Comparison of ENCODE assay signal across 21 cellular contexts in genomic region chr11:10385696-10386095, GRCh38.
DNase-seq lines count a peak whose midpoint lies in the region; ATAC-seq and TF ChIP-seq lines count a peak whose summit lies in the region.
"Had no signal": no experiment of that assay in that cellular context is flagged by ENCODE, and none has a peak within 500 bp of the region (broad histone marks: within the 10 kb centered on the region; RNA-seq: fewer than 3 reads in every experiment).

No MANE protein-coding gene starts in this region.

- no peak overlapping the region for H3K4me2 ChIP-seq in IMR-90 (ENCODE audit: low read depth, low read length)
- H3K4me2 ChIP-seq in fibroblast of lung (ENCODE audit: extremely low read depth, insufficient read depth, low read length): no peak overlapping the region

- H3K4me1 Mint-ChIP-seq in type B pancreatic cell (ENCODE audit: unreplicated experiment): peaks cover 31% of the 10 kb centered on the region
- peaks cover 19% of the 10 kb centered on the region for H3K4me1 Mint-ChIP-seq in mesothelial cell of epicardium
- H3K4me1 Mint-ChIP-seq: activated CD4-positive, alpha-beta memory T cell treated with anti-CD3 and anti-CD28 coated beads, Interleukin-2, amount 10 ng/mL, durations not matched to agents 7 days and 5 days; activated naive CD8-positive, alpha-beta T cell treated with anti-CD3 and anti-CD28 coated beads, Interleukin-2, amount 50 U/mL, for 24 hours; IgD-negative memory B cell had no signal

- H3K4me3 ChIP-seq in IMR-90 (ENCODE audit: insufficient read depth, low read depth, low read length) (no peak overlapping the region), fibroblast of lung (replicated peaks in 1 of 4; ENCODE audit: control extremely low read depth in 1 of 4, insufficient read depth in 1 of 4, low read depth in 3 of 4, low read length in 4 of 4) (no peak overlapping the region)
- H3K4me3 ChIP-seq: left lung had no signal

- H3K56ac ChIP-seq in IMR-90 (ENCODE audit: extremely low read depth, insufficient read depth, low read length): no peak overlapping the region

- TF ChIP-seq RAD21 in IMR-90 (IDR thresholded peaks at IDR 0.05; ENCODE audit: low read length): no peak

- no peak overlapping the region for H3K9ac ChIP-seq in IMR-90 (ENCODE audit: low read depth, low read length)
- no peak overlapping the region for H3K9ac ChIP-seq in fibroblast of lung (ENCODE audit: insufficient read depth, low read length)

- peak overlapping the region; percentile 87; the same call in 1 of the 2 replicates for H2BK120ac ChIP-seq in IMR-90 (ENCODE audit: low read depth, low read length)

- WGBS in IMR-90 (ENCODE audit: extremely low coverage in 2 of 2, insufficient read length in 1 of 2), 2 experiments: 76% methylated on average over 2 of the region's 6 CpGs; no CpG with 5 or more reads in 1 of the 2 experiments

- H3K27ac ChIP-seq in IMR-90 (ENCODE audit: insufficient read depth, low read length): peak overlapping the region; percentile 44; the same call in 1 of the 2 replicates
- H3K27ac ChIP-seq in fibroblast of lung (ENCODE audit: insufficient read depth, low read length): peak overlapping the region; percentile 39
- H3K27ac ChIP-seq: left lung had no signal

- no peak overlapping the region for H4K8ac ChIP-seq in IMR-90 (ENCODE audit: low read depth in 2 of 2, low read length in 2 of 2)

- ATAC-seq in IMR-90 (ENCODE audit: low read depth) (no peak), GM21381 (IDR thresholded peaks at IDR 0.05; ENCODE audit: unreplicated experiment) (no peak)
- ATAC-seq: activated naive CD8-positive, alpha-beta T cell treated with anti-CD3 and anti-CD28 coated beads, Interleukin-2, amount 50 U/mL, for 24 hours; effector memory CD8-positive, alpha-beta T cell; left lung; Panc1 had no signal

- DNase-seq in IMR-90 (peak; percentile 49), fibroblast of lung (ENCODE audit: low read depth in 2 of 2) (peak in 1 of 2 donors; percentile 85), myocyte (ENCODE audit: low read depth) (peak; percentile 85), type B pancreatic cell (ENCODE audit: extremely low spot score, unreplicated experiment) (peak; percentile 13), NCI-H187 treated with DMSO at 0.1 percent for 48 hours (lab: John Stamatoyannopoulos, UW) (no peak), mesothelial cell of epicardium (ENCODE audit: low spot score in 2 of 2, unreplicated experiment in 2 of 2) (no peak), NCI-H446 treated with DMSO at 0.1 percent for 48 hours (lab: John Stamatoyannopoulos, UW) (no peak)
- DNase-seq: activated CD4-positive, alpha-beta memory T cell treated with anti-CD3 and anti-CD28 coated beads, Interleukin-2, amount 10 ng/mL, durations not matched to agents 7 days and 5 days; activated naive CD8-positive, alpha-beta T cell treated with anti-CD3 and anti-CD28 coated beads, Interleukin-2, amount 50 U/mL, for 24 hours; C1 segment of cervical spinal cord; caudate nucleus; DMS79 treated with DMSO at 0.1 percent for 48 hours; effector memory CD8-positive, alpha-beta T cell; foreskin melanocyte; left lung; retina; stimulated activated CD4-positive, alpha-beta T cell treated with anti-CD3 and anti-CD28 coated beads, Interleukin-2, amount 100 ng/mL, for 24 hours had no signal

- intact Hi-C loops in IMR-90 (cut with micrococcal nuclease): no loop called here

- POLR2A ChIA-PET in IMR-90 (lab: Charles Lee; ENCODE audit: unreplicated experiment): no interaction called here

- H3K9me3 ChIP-seq in IMR-90 (ENCODE audit: control insufficient read depth, insufficient read depth, low read length) (no peaks in the 10 kb centered on the region), fibroblast of lung (ENCODE audit: control insufficient read depth, insufficient read depth, low read depth, low read length) (no peaks in the 10 kb centered on the region)
- H3K9me3 ChIP-seq: left lung had no signal

- H3K36me3 Mint-ChIP-seq in type B pancreatic cell (no peaks in the 10 kb centered on the region), mesothelial cell of epicardium (no peaks in the 10 kb centered on the region)

- H3K36me3 ChIP-seq in IMR-90 (ENCODE audit: control insufficient read depth, insufficient read depth, low read length) (no peaks in the 10 kb centered on the region), fibroblast of lung (ENCODE audit: control insufficient read depth, insufficient read depth, low read length) (no peaks in the 10 kb centered on the region)
- H3K36me3 ChIP-seq: left lung had no signal

- no peaks in the 10 kb centered on the region for H3K79me2 ChIP-seq in fibroblast of lung (ENCODE audit: control insufficient read depth, insufficient read depth, low read length)

- dilution Hi-C loops in IMR-90 (cut with HindIII; ENCODE audit: low sequenced_read_pairs, unreplicated experiment): no loop called here

- H3K4me3 Mint-ChIP-seq in type B pancreatic cell: no peak overlapping the region
- H3K4me3 Mint-ChIP-seq in mesothelial cell of epicardium: no peak overlapping the region
- H3K4me3 Mint-ChIP-seq: activated CD4-positive, alpha-beta memory T cell treated with anti-CD3 and anti-CD28 coated beads, Interleukin-2, amount 10 ng/mL, durations not matched to agents 7 days and 5 days; activated naive CD8-positive, alpha-beta T cell treated with anti-CD3 and anti-CD28 coated beads, Interleukin-2, amount 50 U/mL, for 24 hours; effector memory CD8-positive, alpha-beta T cell; IgD-negative memory B cell; nephron had no signal

- H3K4me1 ChIP-seq in IMR-90 (ENCODE audit: control insufficient read depth, insufficient read depth, low read length): peaks cover 29% of the 10 kb centered on the region
- H3K4me1 ChIP-seq in fibroblast of lung (ENCODE audit: control insufficient read depth, extremely low read depth, insufficient read depth, low read length): peaks cover 30% of the 10 kb centered on the region

- H3K9me1 ChIP-seq in IMR-90 (ENCODE audit: insufficient read depth, low read length): peaks cover 20% of the 10 kb centered on the region

- no peak overlapping the region for H4K91ac ChIP-seq in IMR-90 (ENCODE audit: insufficient read depth, low read depth, low read length)

- peak overlapping the region; percentile 6 for H2AFZ ChIP-seq in IMR-90 (replicated peaks; ENCODE audit: low read length, poor library complexity)
- no peak overlapping the region for H2AFZ ChIP-seq in fibroblast of lung (ENCODE audit: low read length)

- H4K5ac ChIP-seq in IMR-90 (ENCODE audit: low read depth, low read length): peak overlapping the region; percentile 23; the same call in 1 of the 2 replicates

- H2BK20ac ChIP-seq in IMR-90 (ENCODE audit: low read depth, low read length): peak overlapping the region; percentile 55

- no peak overlapping the region for H3K23ac ChIP-seq in IMR-90 (ENCODE audit: low read depth, low read length)

- peak overlapping the region; percentile 58 for H2AK9ac ChIP-seq in IMR-90 (replicated peaks; ENCODE audit: low read depth, low read length, poor library complexity)

- no peaks in the 10 kb centered on the region for H3K27me3 ChIP-seq in IMR-90 (ENCODE audit: control insufficient read depth, insufficient read depth, low read length)
- H3K27me3 ChIP-seq in fibroblast of lung (ENCODE audit: control insufficient read depth, insufficient read depth, low read length): no peaks in the 10 kb centered on the region
- H3K27me3 ChIP-seq: left lung had no signal

- no peak overlapping the region for H3K27ac Mint-ChIP-seq in type B pancreatic cell
- H3K27ac Mint-ChIP-seq in mesothelial cell of epicardium: no peak overlapping the region
- H3K27ac Mint-ChIP-seq: activated CD4-positive, alpha-beta memory T cell treated with anti-CD3 and anti-CD28 coated beads, Interleukin-2, amount 10 ng/mL, durations not matched to agents 7 days and 5 days; activated naive CD8-positive, alpha-beta T cell treated with anti-CD3 and anti-CD28 coated beads, Interleukin-2, amount 50 U/mL, for 24 hours; effector memory CD8-positive, alpha-beta T cell; IgD-negative memory B cell; nephron had no signal

- H3K18ac ChIP-seq in IMR-90 (ENCODE audit: low read depth, low read length): peak overlapping the region; percentile 58; the same call in 1 of the 2 replicates

- no peak for TF ChIP-seq POLR2A in IMR-90 (IDR thresholded peaks at IDR 0.05; ENCODE audit: low read depth, low read length)

- H3K27me3 Mint-ChIP-seq in type B pancreatic cell (no peaks in the 10 kb centered on the region), mesothelial cell of epicardium (ENCODE audit: low read depth) (peaks cover 3% of the 10 kb centered on the region)

- BruUV-seq in IMR-90 (replicated peaks; lab: Mats Ljungman, UMichigan): no TSS peak

- H4K20me1 ChIP-seq in IMR-90 (ENCODE audit: insufficient read depth, low read length) (no peaks in the 10 kb centered on the region), fibroblast of lung (ENCODE audit: control insufficient read depth, extremely low read depth, insufficient read depth, low read length) (no peaks in the 10 kb centered on the region)

- H3K14ac ChIP-seq in IMR-90 (replicated peaks; ENCODE audit: low read depth, low read length): no peak overlapping the region

- TF ChIP-seq CTCF in IMR-90 (conservative IDR thresholded peaks at IDR 0.05; ENCODE audit: low read depth, low read length) (no peak), fibroblast of lung (conservative IDR thresholded peaks at IDR 0.05 in 1 of 2, IDR thresholded peaks at IDR 0.05 in 1 of 2; ENCODE audit: low read depth in 1 of 2, low read length in 2 of 2) (no peak), type B pancreatic cell (conservative IDR thresholded peaks at IDR 0.05) (no peak), mesothelial cell of epicardium (IDR thresholded peaks at IDR 0.05; ENCODE audit: unreplicated experiment) (no peak)

- peak overlapping the region; percentile 25 for H3K4ac ChIP-seq in IMR-90 (ENCODE audit: low read depth, low read length)

- peak overlapping the region; percentile 65 for H2AK5ac ChIP-seq in IMR-90 (ENCODE audit: low read depth, low read length)

- H3K9me3 Mint-ChIP-seq in type B pancreatic cell (peaks cover 6% of the 10 kb centered on the region), mesothelial cell of epicardium (no peaks in the 10 kb centered on the region)
- H3K9me3 Mint-ChIP-seq: activated CD4-positive, alpha-beta memory T cell treated with anti-CD3 and anti-CD28 coated beads, Interleukin-2, amount 10 ng/mL, durations not matched to agents 7 days and 5 days; activated naive CD8-positive, alpha-beta T cell treated with anti-CD3 and anti-CD28 coated beads, Interleukin-2, amount 50 U/mL, for 24 hours; effector memory CD8-positive, alpha-beta T cell; IgD-negative memory B cell; nephron had no signal

- peak overlapping the region; percentile 15; the same call in 1 of the 3 replicates for H2BK15ac ChIP-seq in IMR-90 (ENCODE audit: low read depth, low read length)

- in situ Hi-C loops in IMR-90 (cut with MboI; ENCODE audit: low sequenced_read_pairs): no loop called here

- H3K79me1 ChIP-seq in IMR-90 (ENCODE audit: low read depth in 1 of 2, low read length in 2 of 2): 0 out of 4 replicates have a peak, but pooled peaks cover 0 to 5% of the 10 kb centered on the region in 2 experiments

- CTCF ChIA-PET in IMR-90 (lab: Yijun Ruan, JAX): interaction anchor here (1.4 kb wide), 1 partner anchor 19 kb away, joined by 6 read pairs; no protein-coding TSS in a partner anchor

- H2BK5ac ChIP-seq in IMR-90 (ENCODE audit: low read depth, low read length, poor library complexity, severe bottlenecking): no peak overlapping the region

Comparison
In these comparisons a context has a peak if more than half of its experiments do, and no peak if none do; other contexts are left out.
1. DNase-seq: peak in IMR-90 (single experiment), myocyte (single experiment) and type B pancreatic cell (single experiment); none in NCI-H187 treated with DMSO at 0.1 percent for 48 hours (single experiment), mesothelial cell of epicardium (0 of 2) and NCI-H446 treated with DMSO at 0.1 percent for 48 hours (single experiment).